12 cellular contexts compared by ENCODE assay signal in the genomic region with DNA sequence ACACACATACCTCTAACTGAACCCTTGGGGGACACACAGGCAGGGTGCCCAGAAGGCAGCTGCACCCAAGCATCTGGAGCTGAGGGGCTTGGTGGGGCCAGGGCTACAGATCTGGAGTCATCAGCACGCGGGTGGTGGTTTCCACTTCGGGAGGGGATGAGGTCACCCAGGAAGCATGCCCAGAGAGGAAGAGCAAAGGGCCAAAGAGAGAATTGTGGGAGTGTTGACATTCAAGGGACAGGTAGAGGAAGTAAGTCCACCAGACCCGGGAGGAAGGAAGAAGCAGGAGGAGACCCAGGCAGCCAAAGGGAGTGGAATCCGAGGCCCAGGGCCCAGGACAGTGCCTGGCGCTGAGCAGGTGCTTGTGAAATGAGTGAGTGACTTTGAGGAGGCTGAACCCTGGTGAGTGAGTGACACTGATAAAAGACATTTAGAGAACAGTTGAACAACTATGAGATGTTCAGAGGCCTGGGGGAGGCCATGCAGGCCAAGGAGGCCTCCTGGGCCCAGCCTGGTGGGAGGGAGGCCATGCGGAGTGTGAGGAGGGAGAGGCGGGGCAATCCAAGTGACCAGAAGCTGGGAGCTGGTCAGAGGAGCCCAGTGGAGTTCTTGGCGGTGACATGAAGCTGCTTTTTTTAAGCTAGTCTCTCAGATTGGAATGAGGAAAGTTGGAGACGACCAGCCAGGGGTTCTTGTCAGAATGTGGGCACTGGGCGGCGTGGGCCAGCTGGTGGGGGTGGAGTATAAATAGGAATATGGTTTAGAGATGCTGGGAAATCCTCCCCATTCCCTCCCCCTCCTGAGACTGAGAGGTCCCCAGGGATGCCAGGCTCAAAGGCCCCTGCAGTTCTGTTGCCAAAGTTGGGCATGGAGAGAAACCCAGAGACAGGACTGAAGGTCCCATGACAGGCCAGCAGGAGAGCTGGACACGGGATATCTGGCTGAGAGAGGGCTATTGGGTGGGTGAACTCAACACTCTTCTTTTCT. TPM values are rescaled to one million over a fixed set of nuclear protein-coding genes. Genes with fewer than 3 reads are reported as not detected.
DNase-seq lines count a peak whose midpoint lies in the region; ATAC-seq, FAIRE-seq and TF ChIP-seq lines count a peak whose summit lies in the region.
"Had no signal": no experiment of that assay in that cellular context is flagged by ENCODE, and none has a peak within 500 bp of the region (broad histone marks: within the 10 kb centered on the region; RNA-seq: fewer than 3 reads in every experiment).

No MANE protein-coding gene starts in this region.

- peak; percentile 26 for ATAC-seq in activated naive CD8-positive, alpha-beta T cell treated with anti-CD3 and anti-CD28 coated beads, Interleukin-2, amount 50 U/mL, for 24 hours
- ATAC-seq in sciatic nerve: peak; percentile 40

- TF ChIP-seq POLR2A in H54 (IDR thresholded peaks at IDR 0.05; ENCODE audit: low read depth, low read length) (no peak), erythroblast (IDR thresholded peaks at IDR 0.05; ENCODE audit: low read length) (no peak)

- H3K9me3 Mint-ChIP-seq in activated naive CD8-positive, alpha-beta T cell treated with anti-CD3 and anti-CD28 coated beads, Interleukin-2, amount 50 U/mL, for 24 hours: no peaks in the 10 kb centered on the region
- H3K9me3 Mint-ChIP-seq: activated naive CD4-positive, alpha-beta T cell treated with anti-CD3 and anti-CD28 coated beads, Interleukin-2, amount 10 ng/mL, durations not matched to agents 7 days and 5 days had no signal

- no peak overlapping the region for H3K4me3 Mint-ChIP-seq in activated naive CD8-positive, alpha-beta T cell treated with anti-CD3 and anti-CD28 coated beads, Interleukin-2, amount 50 U/mL, for 24 hours
- H3K4me3 Mint-ChIP-seq: activated naive CD4-positive, alpha-beta T cell treated with anti-CD3 and anti-CD28 coated beads, Interleukin-2, amount 10 ng/mL, durations not matched to agents 7 days and 5 days had no signal

- no peak for FAIRE-seq in H54 (lab: Jason Lieb, UNC)
- FAIRE-seq: GM18507 had no signal

- H3K27me3 Mint-ChIP-seq in activated naive CD8-positive, alpha-beta T cell treated with anti-CD3 and anti-CD28 coated beads, Interleukin-2, amount 50 U/mL, for 24 hours: no peaks in the 10 kb centered on the region

- no peaks in the 10 kb centered on the region for H3K36me3 Mint-ChIP-seq in activated naive CD8-positive, alpha-beta T cell treated with anti-CD3 and anti-CD28 coated beads, Interleukin-2, amount 50 U/mL, for 24 hours (ENCODE audit: low read depth)
- H3K36me3 Mint-ChIP-seq: activated naive CD4-positive, alpha-beta T cell treated with anti-CD3 and anti-CD28 coated beads, Interleukin-2, amount 10 ng/mL, durations not matched to agents 7 days and 5 days had no signal

- intact Hi-C loops in sciatic nerve (cut with DNase I): no loop called here

- H3K27ac Mint-ChIP-seq in activated naive CD8-positive, alpha-beta T cell treated with anti-CD3 and anti-CD28 coated beads, Interleukin-2, amount 50 U/mL, for 24 hours: no peak overlapping the region
- H3K27ac Mint-ChIP-seq: activated naive CD4-positive, alpha-beta T cell treated with anti-CD3 and anti-CD28 coated beads, Interleukin-2, amount 10 ng/mL, durations not matched to agents 7 days and 5 days had no signal

- H3K4me1 Mint-ChIP-seq in activated naive CD8-positive, alpha-beta T cell treated with anti-CD3 and anti-CD28 coated beads, Interleukin-2, amount 50 U/mL, for 24 hours: peaks cover 15% of the 10 kb centered on the region
- H3K4me1 Mint-ChIP-seq: activated naive CD4-positive, alpha-beta T cell treated with anti-CD3 and anti-CD28 coated beads, Interleukin-2, amount 10 ng/mL, durations not matched to agents 7 days and 5 days had no signal

- DNase-seq in H54 (ENCODE audit: insufficient read length, low spot score): peak; percentile 64
- no peak for DNase-seq in activated naive CD8-positive, alpha-beta T cell treated with anti-CD3 and anti-CD28 coated beads, Interleukin-2, amount 50 U/mL, for 24 hours
- peak; percentile 34 for DNase-seq in iris pigment epithelial cell (ENCODE audit: low read depth)
- DNase-seq in sciatic nerve (ENCODE audit: low spot score): no peak
- DNase-seq in T-helper 9 cell: no peak
- no peak for DNase-seq in 8988T
- no peak for DNase-seq in germinal center (ENCODE audit: low spot score)
- no peak for DNase-seq in erythroblast (lab: John Stamatoyannopoulos, UW)
- DNase-seq: activated CD4-positive, alpha-beta T cell treated with anti-CD3 and anti-CD28 coated beads for 1 hour; activated naive CD4-positive, alpha-beta T cell treated with anti-CD3 and anti-CD28 coated beads, Interleukin-2, amount 10 ng/mL, durations not matched to agents 7 days and 5 days; PC-9 had no signal

RNA-seq across cellular contexts. Expression of gene CDK18, which starts 7.9 kb away (rescaled TPM):
- total RNA-seq in sciatic nerve: 9.4 TPM

RNA-seq across cellular contexts. Expression of gene BLACAT1, which starts 56.5 kb away (rescaled TPM):
- total RNA-seq in sciatic nerve: 0.13 TPM

Comparison
In these comparisons a context has a peak if more than half of its experiments do, and no peak if none do; other contexts are left out.
1. DNase-seq: peak in H54 (single experiment) and iris pigment epithelial cell (single experiment); none in activated naive CD8-positive, alpha-beta T cell treated with anti-CD3 and anti-CD28 coated beads, Interleukin-2, amount 50 U/mL, for 24 hours (single experiment), sciatic nerve (single experiment), T-helper 9 cell (single experiment), 8988T (single experiment), germinal center (single experiment) and erythroblast (0 of 2).